2 cellular contexts compared by ENCODE assay signal in the genomic region with DNA sequence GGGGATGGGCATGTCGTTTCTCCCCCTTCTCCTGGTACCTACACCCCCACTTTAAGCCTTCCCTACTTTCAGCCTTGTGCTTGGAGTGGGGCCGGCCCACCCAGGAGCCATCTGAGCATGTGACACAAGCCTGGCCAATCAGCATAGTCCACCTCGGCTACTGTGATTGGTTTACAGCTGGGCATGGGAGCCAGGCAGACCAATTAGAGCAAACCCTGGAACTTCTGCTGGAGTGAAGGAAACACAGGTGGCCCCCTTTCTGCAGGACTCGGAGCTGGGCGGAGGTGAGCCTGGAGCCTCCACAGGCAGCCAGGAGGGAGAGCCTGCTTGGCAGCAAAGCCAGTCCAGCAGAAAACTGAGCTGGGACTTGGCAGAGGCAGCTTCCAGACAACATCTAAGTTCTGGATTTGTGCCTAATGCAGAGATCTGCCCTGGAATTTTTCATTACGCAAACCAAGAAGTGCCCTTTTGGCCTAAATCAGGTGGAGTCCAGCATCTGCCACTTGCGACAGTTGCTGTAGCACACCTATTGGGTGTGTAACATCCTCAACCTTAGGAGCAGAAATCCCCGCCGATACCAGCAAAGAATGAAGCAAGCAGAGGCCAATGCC.
TF ChIP-seq lines count a peak whose summit lies in the region.

No MANE protein-coding gene starts in this region.

TF ChIP-seq in A549, 52 proteins besides CTCF, POLR2A, EP300 and RAD21:
- TF ChIP-seq RFX5 (IDR thresholded peaks at IDR 0.05) (no peak), ZFP36 (IDR thresholded peaks at IDR 0.05; ENCODE audit: borderline replicate concordance, partially characterized antibody) (no peak), TFCP2L1 (CRISPR knock-in tag; IDR thresholded peaks at IDR 0.05) (no peak), CEBPB (IDR thresholded peaks at IDR 0.05) (peak in 1 of 2 experiments; percentile 41; a peak in 1 of 4 replicates), HOXA7 (CRISPR knock-in tag; IDR thresholded peaks at IDR 0.05) (no peak), RCOR1 (IDR thresholded peaks at IDR 0.05; ENCODE audit: low read depth, low read length) (no peak), KDM1A (IDR thresholded peaks at IDR 0.05; ENCODE audit: low read depth) (no peak), NFE2L2 (conservative IDR thresholded peaks at IDR 0.05; ENCODE audit: low read length) (no peak), MAZ (IDR thresholded peaks at IDR 0.05; ENCODE audit: borderline replicate concordance, low read depth, low read length) (no peak)
- TF ChIP-seq, protein P1, sequence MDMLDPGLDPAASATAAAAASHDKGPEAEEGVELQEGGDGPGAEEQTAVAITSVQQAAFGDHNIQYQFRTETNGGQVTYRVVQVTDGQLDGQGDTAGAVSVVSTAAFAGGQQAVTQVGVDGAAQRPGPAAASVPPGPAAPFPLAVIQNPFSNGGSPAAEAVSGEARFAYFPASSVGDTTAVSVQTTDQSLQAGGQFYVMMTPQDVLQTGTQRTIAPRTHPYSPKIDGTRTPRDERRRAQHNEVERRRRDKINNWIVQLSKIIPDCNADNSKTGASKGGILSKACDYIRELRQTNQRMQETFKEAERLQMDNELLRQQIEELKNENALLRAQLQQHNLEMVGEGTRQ (IDR thresholded peaks at IDR 0.05) = peak; percentile 79
TF ChIP-seq in A549: peak in this region for 2.

TF ChIP-seq in HepG2, 621 proteins besides CTCF, POLR2A, EP300 and RAD21 (continues in another document):
- TF ChIP-seq CBX5 (CRISPR knock-in tag; IDR thresholded peaks at IDR 0.05; ENCODE audit: borderline replicate concordance) (no peak), ZNF850 (CRISPR knock-in tag; conservative IDR thresholded peaks at IDR 0.05) (no peak), CEBPB (IDR thresholded peaks at IDR 0.05; ENCODE audit: borderline replicate concordance, low read depth, low read length) (0 out of 2 replicates have a peak, but pooled peaks have one; percentile 7), CBFB (CRISPR knock-in tag; IDR thresholded peaks at IDR 0.05) (no peak), JUNB (CRISPR knock-in tag; IDR thresholded peaks at IDR 0.05; ENCODE audit: borderline replicate concordance) (no peak), TMF1 (CRISPR knock-in tag; IDR thresholded peaks at IDR 0.05; ENCODE audit: low read depth) (no peak), ZNF713 (CRISPR knock-in tag; IDR thresholded peaks at IDR 0.05) (no peak), MBNL3 (CRISPR knock-in tag; conservative IDR thresholded peaks at IDR 0.05) (no peak), BCLAF1 (IDR thresholded peaks at IDR 0.05) (no peak), PRPF4 (IDR thresholded peaks at IDR 0.05; ENCODE audit: low read depth, low read length, poor library complexity, severe bottlenecking) (no peak), HNF1B (CRISPR knock-in tag; IDR thresholded peaks at IDR 0.05) (no peak), EEA1 (CRISPR knock-in tag; IDR thresholded peaks at IDR 0.05; ENCODE audit: borderline replicate concordance) (no peak), BRCA1 (CRISPR knock-in tag; IDR thresholded peaks at IDR 0.05) (no peak), ZMYM4 (CRISPR knock-in tag; IDR thresholded peaks at IDR 0.05) (peak; percentile 57), NFYB (CRISPR knock-in tag; IDR thresholded peaks at IDR 0.05) (peak; percentile 75), CENPX (CRISPR knock-in tag; IDR thresholded peaks at IDR 0.05) (no peak), REXO4 (CRISPR knock-in tag; IDR thresholded peaks at IDR 0.05; ENCODE audit: borderline replicate concordance) (no peak), FLYWCH1 (CRISPR knock-in tag; IDR thresholded peaks at IDR 0.05) (no peak), SMARCE1 (IDR thresholded peaks at IDR 0.05; ENCODE audit: borderline replicate concordance) (no peak), ZNF562 (CRISPR knock-in tag; IDR thresholded peaks at IDR 0.05; ENCODE audit: borderline replicate concordance) (no peak), ZNF747 (CRISPR knock-in tag; IDR thresholded peaks at IDR 0.05; ENCODE audit: borderline replicate concordance) (no peak), ZNF124 (CRISPR knock-in tag; IDR thresholded peaks at IDR 0.05) (no peak), RBM22 (optimal IDR thresholded peaks at IDR 0.05; ENCODE audit: low read length) (peak; percentile 49), POLR2G (IDR thresholded peaks at IDR 0.05; ENCODE audit: low read depth, low read length) (no peak), IKZF4 (CRISPR knock-in tag; IDR thresholded peaks at IDR 0.05; ENCODE audit: borderline replicate concordance, low read depth, not compliant biosample characterization) (no peak), ZNF234 (CRISPR knock-in tag; conservative IDR thresholded peaks at IDR 0.05) (no peak), CENPBD1 (CRISPR knock-in tag; IDR thresholded peaks at IDR 0.05; ENCODE audit: borderline replicate concordance, low read depth) (no peak), ZMAT3 (CRISPR knock-in tag; conservative IDR thresholded peaks at IDR 0.05) (no peak), SRY (CRISPR knock-in tag; IDR thresholded peaks at IDR 0.05) (no peak), HDAC2 (CRISPR knock-in tag; IDR thresholded peaks at IDR 0.05) (no peak), RAD51 (IDR thresholded peaks at IDR 0.05; ENCODE audit: borderline replicate concordance) (no peak), SIN3A (IDR thresholded peaks at IDR 0.05; ENCODE audit: borderline replicate concordance, low read depth, low read length) (no peak), ZNF253 (CRISPR knock-in tag; IDR thresholded peaks at IDR 0.05; ENCODE audit: borderline replicate concordance) (no peak), NFYC (CRISPR knock-in tag; IDR thresholded peaks at IDR 0.05) (peak; percentile 83), PHF20 (CRISPR knock-in tag; IDR thresholded peaks at IDR 0.05) (no peak), BCL6 (CRISPR knock-in tag; IDR thresholded peaks at IDR 0.05) (no peak)
- TF ChIP-seq, protein P2, sequence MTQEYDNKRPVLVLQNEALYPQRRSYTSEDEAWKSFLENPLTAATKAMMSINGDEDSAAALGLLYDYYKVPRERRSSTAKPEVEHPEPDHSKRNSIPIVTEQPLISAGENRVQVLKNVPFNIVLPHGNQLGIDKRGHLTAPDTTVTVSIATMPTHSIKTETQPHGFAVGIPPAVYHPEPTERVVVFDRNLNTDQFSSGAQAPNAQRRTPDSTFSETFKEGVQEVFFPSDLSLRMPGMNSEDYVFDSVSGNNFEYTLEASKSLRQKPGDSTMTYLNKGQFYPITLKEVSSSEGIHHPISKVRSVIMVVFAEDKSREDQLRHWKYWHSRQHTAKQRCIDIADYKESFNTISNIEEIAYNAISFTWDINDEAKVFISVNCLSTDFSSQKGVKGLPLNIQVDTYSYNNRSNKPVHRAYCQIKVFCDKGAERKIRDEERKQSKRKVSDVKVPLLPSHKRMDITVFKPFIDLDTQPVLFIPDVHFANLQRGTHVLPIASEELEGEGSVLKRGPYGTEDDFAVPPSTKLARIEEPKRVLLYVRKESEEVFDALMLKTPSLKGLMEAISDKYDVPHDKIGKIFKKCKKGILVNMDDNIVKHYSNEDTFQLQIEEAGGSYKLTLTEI (CRISPR knock-in tag; conservative IDR thresholded peaks at IDR 0.05) = no peak
- TF ChIP-seq, protein P1 (IDR thresholded peaks at IDR 0.05; ENCODE audit: low read depth, low read length) = peak; percentile 38
- TF ChIP-seq, protein P1 (CRISPR knock-in tag; IDR thresholded peaks at IDR 0.05; ENCODE audit: borderline replicate concordance) = peak; percentile 78; the same call in 1 of the 2 replicates
- TF ChIP-seq, protein P3, sequence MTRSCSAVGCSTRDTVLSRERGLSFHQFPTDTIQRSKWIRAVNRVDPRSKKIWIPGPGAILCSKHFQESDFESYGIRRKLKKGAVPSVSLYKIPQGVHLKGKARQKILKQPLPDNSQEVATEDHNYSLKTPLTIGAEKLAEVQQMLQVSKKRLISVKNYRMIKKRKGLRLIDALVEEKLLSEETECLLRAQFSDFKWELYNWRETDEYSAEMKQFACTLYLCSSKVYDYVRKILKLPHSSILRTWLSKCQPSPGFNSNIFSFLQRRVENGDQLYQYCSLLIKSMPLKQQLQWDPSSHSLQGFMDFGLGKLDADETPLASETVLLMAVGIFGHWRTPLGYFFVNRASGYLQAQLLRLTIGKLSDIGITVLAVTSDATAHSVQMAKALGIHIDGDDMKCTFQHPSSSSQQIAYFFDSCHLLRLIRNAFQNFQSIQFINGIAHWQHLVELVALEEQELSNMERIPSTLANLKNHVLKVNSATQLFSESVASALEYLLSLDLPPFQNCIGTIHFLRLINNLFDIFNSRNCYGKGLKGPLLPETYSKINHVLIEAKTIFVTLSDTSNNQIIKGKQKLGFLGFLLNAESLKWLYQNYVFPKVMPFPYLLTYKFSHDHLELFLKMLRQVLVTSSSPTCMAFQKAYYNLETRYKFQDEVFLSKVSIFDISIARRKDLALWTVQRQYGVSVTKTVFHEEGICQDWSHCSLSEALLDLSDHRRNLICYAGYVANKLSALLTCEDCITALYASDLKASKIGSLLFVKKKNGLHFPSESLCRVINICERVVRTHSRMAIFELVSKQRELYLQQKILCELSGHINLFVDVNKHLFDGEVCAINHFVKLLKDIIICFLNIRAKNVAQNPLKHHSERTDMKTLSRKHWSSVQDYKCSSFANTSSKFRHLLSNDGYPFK (CRISPR knock-in tag; IDR thresholded peaks at IDR 0.05; ENCODE audit: borderline replicate concordance) = no peak
- TF ChIP-seq, protein P4, sequence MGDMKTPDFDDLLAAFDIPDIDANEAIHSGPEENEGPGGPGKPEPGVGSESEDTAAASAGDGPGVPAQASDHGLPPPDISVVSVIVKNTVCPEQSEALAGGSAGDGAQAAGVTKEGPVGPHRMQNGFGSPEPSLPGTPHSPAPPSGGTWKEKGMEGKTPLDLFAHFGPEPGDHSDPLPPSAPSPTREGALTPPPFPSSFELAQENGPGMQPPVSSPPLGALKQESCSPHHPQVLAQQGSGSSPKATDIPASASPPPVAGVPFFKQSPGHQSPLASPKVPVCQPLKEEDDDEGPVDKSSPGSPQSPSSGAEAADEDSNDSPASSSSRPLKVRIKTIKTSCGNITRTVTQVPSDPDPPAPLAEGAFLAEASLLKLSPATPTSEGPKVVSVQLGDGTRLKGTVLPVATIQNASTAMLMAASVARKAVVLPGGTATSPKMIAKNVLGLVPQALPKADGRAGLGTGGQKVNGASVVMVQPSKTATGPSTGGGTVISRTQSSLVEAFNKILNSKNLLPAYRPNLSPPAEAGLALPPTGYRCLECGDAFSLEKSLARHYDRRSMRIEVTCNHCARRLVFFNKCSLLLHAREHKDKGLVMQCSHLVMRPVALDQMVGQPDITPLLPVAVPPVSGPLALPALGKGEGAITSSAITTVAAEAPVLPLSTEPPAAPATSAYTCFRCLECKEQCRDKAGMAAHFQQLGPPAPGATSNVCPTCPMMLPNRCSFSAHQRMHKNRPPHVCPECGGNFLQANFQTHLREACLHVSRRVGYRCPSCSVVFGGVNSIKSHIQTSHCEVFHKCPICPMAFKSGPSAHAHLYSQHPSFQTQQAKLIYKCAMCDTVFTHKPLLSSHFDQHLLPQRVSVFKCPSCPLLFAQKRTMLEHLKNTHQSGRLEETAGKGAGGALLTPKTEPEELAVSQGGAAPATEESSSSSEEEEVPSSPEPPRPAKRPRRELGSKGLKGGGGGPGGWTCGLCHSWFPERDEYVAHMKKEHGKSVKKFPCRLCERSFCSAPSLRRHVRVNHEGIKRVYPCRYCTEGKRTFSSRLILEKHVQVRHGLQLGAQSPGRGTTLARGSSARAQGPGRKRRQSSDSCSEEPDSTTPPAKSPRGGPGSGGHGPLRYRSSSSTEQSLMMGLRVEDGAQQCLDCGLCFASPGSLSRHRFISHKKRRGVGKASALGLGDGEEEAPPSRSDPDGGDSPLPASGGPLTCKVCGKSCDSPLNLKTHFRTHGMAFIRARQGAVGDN (CRISPR knock-in tag; IDR thresholded peaks at IDR 0.05) = peak; percentile 45
- TF ChIP-seq, protein P5, sequence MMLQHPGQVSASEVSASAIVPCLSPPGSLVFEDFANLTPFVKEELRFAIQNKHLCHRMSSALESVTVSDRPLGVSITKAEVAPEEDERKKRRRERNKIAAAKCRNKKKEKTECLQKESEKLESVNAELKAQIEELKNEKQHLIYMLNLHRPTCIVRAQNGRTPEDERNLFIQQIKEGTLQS (CRISPR knock-in tag; IDR thresholded peaks at IDR 0.05) = no peak
